In genomic region chr4:112231779-112232713, GRCh38 we compare ENCODE assay signal across 8 cellular contexts. TPM values are rescaled to one million over a fixed set of nuclear protein-coding genes. Genes with fewer than 3 reads are reported as not detected.
DNase-seq lines count a peak whose midpoint lies in the region; ATAC-seq and TF ChIP-seq lines count a peak whose summit lies in the region.

Gene AP1AR (plus strand): TSS chr4:112231787. CDS start chr4:112232092, 305 bp downstream.

- DNase-seq in ELR (ENCODE audit: low read depth) (peak; percentile 86), SIG-M5 (lab: John Stamatoyannopoulos, UW) (peak; percentile 1), activated gamma-delta T cell (lab: John Stamatoyannopoulos, UW) (peak; percentile 73), fibroblast of villous mesenchyme (ENCODE audit: low read depth) (peak; percentile 69), neural progenitor cell (ENCODE audit: low spot score) (peak; percentile 96), stromal cell of bone marrow (ENCODE audit: low read depth) (peak; percentile 57)

- H3K79me2 ChIP-seq in neural progenitor cell (ENCODE audit: low read depth) = peaks cover 61% of the 10 kb centered on the region

- H3K9ac ChIP-seq in neural progenitor cell = peak within 1 kb of the TSS; percentile 76

- no peaks in the 10 kb centered on the region for H3K9me3 Mint-ChIP-seq in neural progenitor cell

- H3K4me3 Mint-ChIP-seq in neural progenitor cell = peak within 1 kb of the TSS; percentile 96

- no peaks in the 10 kb centered on the region for H3K27me3 ChIP-seq in neural progenitor cell

- TF ChIP-seq CTCF in fibroblast of villous mesenchyme (IDR thresholded peaks at IDR 0.05; ENCODE audit: insufficient read depth, low read depth, low read length) (peak; percentile 42), neural progenitor cell (IDR thresholded peaks at IDR 0.05) (peak; percentile 52)

- H3K36me3 Mint-ChIP-seq in neural progenitor cell = peaks cover 4% of the 10 kb centered on the region

- peak within 1 kb of the TSS; percentile 82 for H3K4me2 ChIP-seq in neural progenitor cell

- peaks cover 5% of the 10 kb centered on the region for H3K27me3 Mint-ChIP-seq in neural progenitor cell (ENCODE audit: insufficient read depth, low read depth)

- H3K27ac Mint-ChIP-seq in neural progenitor cell = peak within 1 kb of the TSS; percentile 99

- H4K20me1 ChIP-seq in neural progenitor cell (ENCODE audit: low read depth) = peaks cover 32% of the 10 kb centered on the region

- ATAC-seq in GM21786 (IDR thresholded peaks at IDR 0.05; ENCODE audit: unreplicated experiment) = peak; percentile 59

- peak within 1 kb of the TSS; percentile 79 for H3K27ac ChIP-seq in KOPT-K1 (ENCODE audit: low read depth, low read length, poor library complexity, severe bottlenecking)
- peak within 1 kb of the TSS; percentile 97 for H3K27ac ChIP-seq in neural progenitor cell

- H3K4me3 ChIP-seq in fibroblast of villous mesenchyme (ENCODE audit: low read depth, low read length) = peak within 1 kb of the TSS; percentile 97
- peak within 1 kb of the TSS; percentile 74 for H3K4me3 ChIP-seq in neural progenitor cell

- peaks cover 18% of the 10 kb centered on the region for H3K4me1 ChIP-seq in neural progenitor cell

- H3K4me1 Mint-ChIP-seq in neural progenitor cell = peaks cover 27% of the 10 kb centered on the region

- peak within 1 kb of the TSS; percentile 99 for H2AFZ ChIP-seq in neural progenitor cell (replicated peaks)

- H3F3A ChIP-seq in neural progenitor cell (ENCODE audit: low read depth) = peaks cover 23% of the 10 kb centered on the region

- H3K36me3 ChIP-seq in KOPT-K1 (ENCODE audit: insufficient read depth, low read length) = no peaks in the 10 kb centered on the region
- no peaks in the 10 kb centered on the region for H3K36me3 ChIP-seq in neural progenitor cell

- H3K9me3 ChIP-seq in KOPT-K1 (ENCODE audit: insufficient read depth, low read length, poor library complexity, severe bottlenecking) = no peaks in the 10 kb centered on the region
- no peaks in the 10 kb centered on the region for H3K9me3 ChIP-seq in neural progenitor cell (ENCODE audit: low read depth)

RNA-seq across cellular contexts. Expression of gene AP1AR, which starts in this region (rescaled TPM):
- total RNA-seq in fibroblast of villous mesenchyme (18.4 and 24.2 TPM in 2 replicates), neural progenitor cell (ENCODE audit: low replicate concordance) (28.5 and 41.9 TPM in 2 replicates)

Comparison
In these comparisons a context has a peak if more than half of its experiments do, and no peak if none do; other contexts are left out.
1. Peak in every context shown above with its lines: DNase-seq, ATAC-seq, H3K4me3 ChIP-seq and H3K27ac ChIP-seq.
2. DNase-seq: peak in every context shown above with its lines; median percentile 96 in neural progenitor cell; 86 in ELR; 73 in activated gamma-delta T cell; 69 in fibroblast of villous mesenchyme; 57 in stromal cell of bone marrow; 1 in SIG-M5.